In the genomic region with DNA sequence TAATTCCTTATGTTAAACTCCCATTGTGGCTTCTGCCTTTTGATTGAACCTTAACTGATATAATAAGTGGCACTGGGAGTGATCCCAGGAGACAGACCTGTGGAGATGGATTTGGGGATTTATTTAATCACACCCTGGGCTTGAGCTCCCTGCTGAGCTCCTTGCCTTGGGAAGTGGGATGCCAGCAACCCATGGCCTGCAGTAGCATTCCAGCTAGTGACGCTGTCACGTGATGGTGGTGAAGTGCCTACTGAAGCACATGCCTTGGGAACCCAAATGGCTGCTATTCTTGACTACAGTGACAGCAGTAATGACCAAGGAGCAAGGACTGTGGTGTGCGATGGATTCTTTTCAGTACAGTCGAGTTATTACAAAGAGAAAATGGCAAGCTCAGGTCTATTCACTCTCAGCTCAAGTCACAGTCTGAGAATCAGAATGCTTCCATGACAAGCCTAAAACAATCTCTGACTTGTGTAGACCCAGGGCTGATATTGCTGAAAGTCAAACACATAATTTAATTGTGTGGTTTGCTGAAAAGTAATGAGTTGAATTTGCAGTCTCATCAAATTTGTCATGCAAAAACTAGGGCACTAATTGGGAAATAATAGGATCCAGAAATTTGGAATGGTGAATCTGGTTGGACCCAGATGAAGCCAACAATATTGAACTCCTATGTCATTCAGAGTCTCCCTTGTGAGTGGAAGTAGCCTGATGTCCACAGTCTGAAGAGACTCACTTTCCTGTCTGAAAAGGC, we compare ENCODE assay signal across 2 cellular contexts.
A peak's percentile ranks its signal among the peaks of the same experiment; 100 is the strongest.
TF ChIP-seq lines count a peak whose summit lies in the region.

No MANE protein-coding gene starts in this region.

TF ChIP-seq in HEK293, 187 proteins besides CTCF, POLR2A, EP300 and RAD21:
- TF ChIP-seq ZIC2 (tag by site-specific recombination; IDR thresholded peaks at IDR 0.05), result peak; percentile 15; the same call in 1 of the 2 replicates
- TF ChIP-seq GLIS1 (tag by site-specific recombination; IDR thresholded peaks at IDR 0.05), result no peak

TF ChIP-seq in H1, 55 proteins besides CTCF, POLR2A, EP300 and RAD21:
- TF ChIP-seq, protein P1, sequence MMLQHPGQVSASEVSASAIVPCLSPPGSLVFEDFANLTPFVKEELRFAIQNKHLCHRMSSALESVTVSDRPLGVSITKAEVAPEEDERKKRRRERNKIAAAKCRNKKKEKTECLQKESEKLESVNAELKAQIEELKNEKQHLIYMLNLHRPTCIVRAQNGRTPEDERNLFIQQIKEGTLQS (IDR thresholded peaks at IDR 0.05; ENCODE audit: insufficient read depth, low read depth, low read length), result no peak
- no peak for TF ChIP-seq SIRT6 (IDR thresholded peaks at IDR 0.05; ENCODE audit: low read length)
- TF ChIP-seq, protein P2, sequence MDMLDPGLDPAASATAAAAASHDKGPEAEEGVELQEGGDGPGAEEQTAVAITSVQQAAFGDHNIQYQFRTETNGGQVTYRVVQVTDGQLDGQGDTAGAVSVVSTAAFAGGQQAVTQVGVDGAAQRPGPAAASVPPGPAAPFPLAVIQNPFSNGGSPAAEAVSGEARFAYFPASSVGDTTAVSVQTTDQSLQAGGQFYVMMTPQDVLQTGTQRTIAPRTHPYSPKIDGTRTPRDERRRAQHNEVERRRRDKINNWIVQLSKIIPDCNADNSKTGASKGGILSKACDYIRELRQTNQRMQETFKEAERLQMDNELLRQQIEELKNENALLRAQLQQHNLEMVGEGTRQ (IDR thresholded peaks at IDR 0.05; ENCODE audit: low read length), result 0 out of 2 replicates have a peak, but pooled peaks have one; percentile 44
